8 cellular contexts compared by ENCODE assay signal in the genomic region with DNA sequence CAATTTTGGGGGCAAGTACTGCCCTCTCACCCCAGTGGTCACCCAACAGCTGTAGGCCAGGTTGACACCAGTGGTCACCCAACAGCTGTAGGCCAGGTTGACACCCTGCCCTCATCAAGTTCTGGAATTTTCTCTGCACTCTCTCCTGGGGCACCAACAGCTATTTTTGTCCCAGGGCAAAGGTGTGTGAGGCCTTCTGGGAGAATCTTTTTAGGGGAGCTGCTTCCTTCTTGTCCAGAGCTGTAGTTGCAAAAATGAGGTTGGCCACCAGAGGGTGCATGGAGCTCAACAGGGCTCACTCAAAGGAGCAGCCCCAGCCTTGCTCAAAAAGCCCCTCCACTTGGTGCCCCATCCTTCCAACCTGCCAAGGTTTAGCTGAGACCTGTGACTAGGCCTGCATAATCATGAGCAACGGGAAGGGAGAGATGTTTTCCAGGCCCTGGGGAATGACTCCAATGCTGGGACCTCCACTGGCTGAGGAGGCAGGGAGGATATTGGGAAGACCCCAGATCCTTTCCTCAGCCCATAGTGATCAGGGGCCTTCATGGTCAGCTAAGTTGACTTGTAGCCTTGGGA. TPM values are rescaled to one million over a fixed set of nuclear protein-coding genes. Genes with fewer than 3 reads are reported as not detected.
DNase-seq lines count a peak whose midpoint lies in the region; ATAC-seq and TF ChIP-seq lines count a peak whose summit lies in the region.

No MANE protein-coding gene starts in this region.

- H3K36me3 ChIP-seq in KMS-11 (ENCODE audit: insufficient read depth) (no peaks in the 10 kb centered on the region), adipocyte (ENCODE audit: control insufficient read depth, insufficient read depth, low read length, severe bottlenecking) (no peaks in the 10 kb centered on the region)

- no peak overlapping the region for H3K27ac ChIP-seq in CD4-positive, alpha-beta T cell (ENCODE audit: low read depth, low read length)
- no peak overlapping the region for H3K27ac ChIP-seq in KMS-11

- no peak overlapping the region for H2AFZ ChIP-seq in KMS-11 (ENCODE audit: low read depth)

- no peaks in the 10 kb centered on the region for H3K36me3 Mint-ChIP-seq in CD4-positive, alpha-beta T cell (ENCODE audit: low read depth)

- no peaks in the 10 kb centered on the region for H3K4me1 Mint-ChIP-seq in CD4-positive, alpha-beta T cell (ENCODE audit: low read depth)

- intact Hi-C loops in CD4-positive, alpha-beta T cell (cut with DNase I, micrococcal nuclease), result loop anchor here (1.0 kb wide), 2 partner anchors 174 to 263 kb away; no protein-coding TSS in a partner anchor

- ATAC-seq in CD4-positive, alpha-beta T cell (ENCODE audit: poor library complexity), result peak; percentile 67
- ATAC-seq in GM19452 (IDR thresholded peaks at IDR 0.05; ENCODE audit: unreplicated experiment) (peak; percentile 66), HG02970 (IDR thresholded peaks at IDR 0.05; ENCODE audit: low FRiP score, unreplicated experiment) (no peak)

- peaks cover under 1% of the 10 kb centered on the region for H3K9me3 ChIP-seq in CD4-positive, alpha-beta T cell (ENCODE audit: control insufficient read depth, low read length)
- H3K9me3 ChIP-seq in adipocyte (ENCODE audit: control insufficient read depth, low read length), result peaks cover 7% of the 10 kb centered on the region

- H3K79me2 ChIP-seq in KMS-11 (ENCODE audit: insufficient read depth, low read depth), result no peaks in the 10 kb centered on the region

- H3K9me3 Mint-ChIP-seq in CD4-positive, alpha-beta T cell, result peaks cover 6% of the 10 kb centered on the region

- DNase-seq in CD4-positive, alpha-beta T cell, result peak; percentile 36 to 71 (median 58)
- peak; percentile 66 for DNase-seq in SW480 (ENCODE audit: low spot score)
- DNase-seq in adipocyte (ENCODE audit: low read depth), result peak; percentile 90
- DNase-seq in hippocampal formation (lab: John Stamatoyannopoulos, UW), result peak; percentile 19 to 38
- peak; percentile 35 to 60 for DNase-seq in stimulated activated CD4-positive, alpha-beta T cell treated with anti-CD3 and anti-CD28 coated beads, Interleukin-15, amount 100 ng/mL, for 1 hour (ENCODE audit: low read depth in 1 of 2, low spot score in 1 of 2)

- H3K4me1 ChIP-seq in KMS-11 (ENCODE audit: low read depth, poor library complexity, severe bottlenecking) (no peaks in the 10 kb centered on the region), adipocyte (ENCODE audit: control insufficient read depth, insufficient read depth, low read length) (no peaks in the 10 kb centered on the region)

- H3K4me2 ChIP-seq in KMS-11, result no peak overlapping the region

- H3K9ac ChIP-seq in KMS-11 (no peak overlapping the region), adipocyte (ENCODE audit: low read length) (peak overlapping the region; percentile 9)

- no peaks in the 10 kb centered on the region for H4K20me1 ChIP-seq in KMS-11 (ENCODE audit: insufficient read depth)

- no peak overlapping the region for H3K4me3 Mint-ChIP-seq in CD4-positive, alpha-beta T cell

- H3K27me3 ChIP-seq in CD4-positive, alpha-beta T cell (ENCODE audit: control insufficient read depth, insufficient read depth, low read length), result no peaks in the 10 kb centered on the region
- H3K27me3 ChIP-seq in KMS-11 (ENCODE audit: insufficient read depth, low read depth) (no peaks in the 10 kb centered on the region), adipocyte (replicated peaks; ENCODE audit: control insufficient read depth, insufficient read depth, low read length) (no peaks in the 10 kb centered on the region)

- CTCF ChIA-PET in CD4-positive, alpha-beta T cell (lab: Charles Lee), result interaction anchor here (1.1 to 1.4 kb wide), 4 partner anchors 21 to 582 kb away, joined by 4 to 8 read pairs (median 4); no protein-coding TSS in a partner anchor

- peak; percentile 80 for TF ChIP-seq CTCF in CD4-positive, alpha-beta T cell (IDR thresholded peaks at IDR 0.05)
- peak; percentile 88 for TF ChIP-seq CTCF in KMS-11 (conservative IDR thresholded peaks at IDR 0.05; ENCODE audit: low read depth, low read length)

- H3K4me3 ChIP-seq in KMS-11 (IDR thresholded peaks at IDR 0.05; ENCODE audit: insufficient read depth, low read depth, low read length) (no peak overlapping the region), adipocyte (ENCODE audit: low read length) (no peak overlapping the region)

- POLR2A ChIA-PET in CD4-positive, alpha-beta T cell (lab: Charles Lee), result interaction anchor here (0.7 to 1.1 kb wide), 2 partner anchors 56 to 263 kb away, joined by 3 to 5 read pairs; a partner anchor contains a TSS

- peaks cover 4% of the 10 kb centered on the region for H3K27me3 Mint-ChIP-seq in CD4-positive, alpha-beta T cell

- H3K27ac Mint-ChIP-seq in CD4-positive, alpha-beta T cell, result no peak overlapping the region

RNA-seq across cellular contexts. Expression of a gene that starts 10.6 kb away (rescaled TPM):
- total RNA-seq in CD4-positive, alpha-beta T cell, result not detected

RNA-seq across cellular contexts. Expression of a gene that starts 19.2 kb away (rescaled TPM):
- total RNA-seq in CD4-positive, alpha-beta T cell, result not detected

RNA-seq across cellular contexts. Expression of a gene that starts 55.9 kb away (rescaled TPM):
- total RNA-seq in CD4-positive, alpha-beta T cell, result under 1 TPM; 0.16 to 0.22 TPM

Comparison
In these comparisons a context has a peak if more than half of its experiments do, and no peak if none do; other contexts are left out.
1. DNase-seq: peak in every context shown above with its lines; median percentile 90 in adipocyte; 66 in SW480; 58 in CD4-positive, alpha-beta T cell; 48 in stimulated activated CD4-positive, alpha-beta T cell treated with anti-CD3 and anti-CD28 coated beads, Interleukin-15, amount 100 ng/mL, for 1 hour; 28 in hippocampal formation.